Comparison of ENCODE assay signal across 27 cellular contexts in the genomic region with DNA sequence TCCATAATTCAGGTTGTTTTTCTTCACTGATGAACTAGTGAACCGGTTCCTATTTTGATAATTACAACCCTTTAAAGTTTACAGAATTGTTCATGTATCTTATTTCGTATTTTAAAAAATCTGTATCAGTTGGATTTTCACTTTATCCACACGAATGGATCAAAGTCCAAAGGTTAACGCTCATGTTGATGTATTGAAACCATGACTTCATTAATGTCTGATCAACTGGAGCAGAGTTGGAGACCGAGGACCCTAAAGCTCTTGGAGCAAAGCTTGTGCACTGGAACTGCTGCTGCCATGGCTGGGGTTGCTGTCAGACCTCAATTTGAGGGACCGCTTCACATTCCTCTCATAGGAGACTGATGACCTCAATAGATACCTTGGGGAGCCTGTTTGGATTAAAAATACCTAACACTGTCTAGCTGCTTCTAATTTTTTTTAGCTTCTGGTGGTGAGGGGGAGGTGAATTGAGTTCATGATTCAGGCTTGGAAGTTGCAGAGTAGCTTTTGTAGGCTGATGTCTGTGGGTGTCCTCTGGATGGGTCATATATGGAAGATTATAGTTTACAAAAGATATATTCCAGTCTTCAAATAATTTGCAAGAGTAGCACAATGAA. TPM values are rescaled to one million over a fixed set of nuclear protein-coding genes. Genes with fewer than 3 reads are reported as not detected.
DNase-seq lines count a peak whose midpoint lies in the region; ATAC-seq, FAIRE-seq and TF ChIP-seq lines count a peak whose summit lies in the region.
"Had no signal": no experiment of that assay in that cellular context is flagged by ENCODE, and none has a peak within 500 bp of the region (broad histone marks: within the 10 kb centered on the region; RNA-seq: fewer than 3 reads in every experiment).

No MANE protein-coding gene starts in this region.

- H3K4me1 ChIP-seq in osteoblast (ENCODE audit: insufficient read depth, low read length) = peaks cover 21% of the 10 kb centered on the region
- H3K4me1 ChIP-seq in tibial nerve = no peaks in the 10 kb centered on the region

- H3K9me3 ChIP-seq in T-helper 17 cell (ENCODE audit: control insufficient read depth, low read length, poor library complexity, severe bottlenecking) (no peaks in the 10 kb centered on the region), osteoblast (ENCODE audit: low read depth, low read length) (no peaks in the 10 kb centered on the region), tibial nerve (no peaks in the 10 kb centered on the region)
- H3K9me3 ChIP-seq: esophagus muscularis mucosa, ovary, transverse colon had no signal

- TF ChIP-seq CTCF in osteoblast (IDR thresholded peaks at IDR 0.05; ENCODE audit: extremely low read depth, low read depth, low read length) = no peak
- no peak for TF ChIP-seq CTCF in CD14-positive monocyte (IDR thresholded peaks at IDR 0.05)
- no peak for TF ChIP-seq CTCF in tibial nerve (IDR thresholded peaks at IDR 0.05)

- H3K79me2 ChIP-seq in osteoblast (ENCODE audit: insufficient read depth, low read length) = no peaks in the 10 kb centered on the region

- 87 to 92% methylated on average over 6 of the region's 6 CpGs for WGBS in tibial nerve, 2 donors

- H3K27me3 Mint-ChIP-seq in T-helper 17 cell = no peaks in the 10 kb centered on the region
- no peaks in the 10 kb centered on the region for H3K27me3 Mint-ChIP-seq in CD14-positive monocyte (ENCODE audit: low read depth in 3 of 3)
- H3K27me3 Mint-ChIP-seq: CD4-positive, alpha-beta T cell; stimulated activated naive CD8-positive, alpha-beta T cell treated with anti-CD3 and anti-CD28 coated beads, Interleukin-15, Interleukin-2, amounts not matched to agents 100 ng/mL and 50 ng/mL, for 24 hours had no signal

- H3K9me3 Mint-ChIP-seq in CD14-positive monocyte = no peaks in the 10 kb centered on the region
- H3K9me3 Mint-ChIP-seq: activated T-cell treated with anti-CD3 and anti-CD28 coated beads, Interleukin-2, amount 50 U/mL, for 4 hours; stimulated activated naive CD8-positive, alpha-beta T cell treated with anti-CD3 and anti-CD28 coated beads, Interleukin-15, Interleukin-2, amounts not matched to agents 100 ng/mL and 50 ng/mL, for 24 hours had no signal

- ATAC-seq in T-helper 17 cell = no peak
- no peak for ATAC-seq in GM21529 (IDR thresholded peaks at IDR 0.05; ENCODE audit: unreplicated experiment)
- ATAC-seq: activated CD4-positive, CD25-positive, alpha-beta regulatory T cell treated with anti-CD3 and anti-CD28 coated beads, Interleukin-2, amount 50 U/mL, for 24 hours; activated T-cell treated with anti-CD3 and anti-CD28 coated beads, Interleukin-2, amount 50 U/mL, for 4 hours; GM12878 had no signal

- H2AFZ ChIP-seq in osteoblast (ENCODE audit: low read length) = no peak overlapping the region

- H3K36me3 ChIP-seq in osteoblast (ENCODE audit: insufficient read depth, low read length) (no peaks in the 10 kb centered on the region), tibial nerve (no peaks in the 10 kb centered on the region)
- H3K36me3 ChIP-seq: esophagus muscularis mucosa, ovary, transverse colon had no signal

- DNase-seq in H54 (ENCODE audit: insufficient read length, low spot score) (no peak), T-helper 17 cell (no peak), hepatic stellate cell (ENCODE audit: low spot score) (peak; percentile 29), osteoblast (ENCODE audit: insufficient read length, low spot score, missing footprints) (peak; percentile 60), CD14-positive monocyte (ENCODE audit: low spot score) (no peak), NCI-H510A treated with DMSO at 0.1 percent for 48 hours (lab: John Stamatoyannopoulos, UW) (no peak), tibial nerve (ENCODE audit: low spot score in 2 of 2) (no peak)
- DNase-seq: activated naive CD4-positive, alpha-beta T cell treated with Interleukin-2 at 50 U/mL for 16 hours; activated T-cell treated with anti-CD3 and anti-CD28 coated beads, Interleukin-2, amount 50 U/mL, for 4 hours; amygdala; CD4-positive, alpha-beta T cell; cerebellar nuclear complex; DMS153; effector CD4-positive, alpha-beta T cell; KG1; NCI-H1092; NCI-H2029; NCI-H446; stimulated activated CD4-positive, alpha-beta T cell treated with anti-CD3 and anti-CD28 coated beads, Interleukin-4, amount 100 ng/mL, for 1 hour; T1000 had no signal

- H3K4me3 ChIP-seq in osteoblast (ENCODE audit: insufficient read depth, low read length) (no peak overlapping the region), tibial nerve (no peak overlapping the region)
- H3K4me3 ChIP-seq: esophagus muscularis mucosa, GM12878, ovary, transverse colon had no signal

- peak overlapping the region; percentile 1 for H3K4me3 Mint-ChIP-seq in T-helper 17 cell
- H3K4me3 Mint-ChIP-seq in CD14-positive monocyte = no peak overlapping the region
- H3K4me3 Mint-ChIP-seq: activated T-cell treated with anti-CD3 and anti-CD28 coated beads, Interleukin-2, amount 50 U/mL, for 4 hours; CD4-positive, alpha-beta T cell; stimulated activated naive CD8-positive, alpha-beta T cell treated with anti-CD3 and anti-CD28 coated beads, Interleukin-15, Interleukin-2, amounts not matched to agents 100 ng/mL and 50 ng/mL, for 24 hours had no signal

- no peak for TF ChIP-seq EP300 in tibial nerve (IDR thresholded peaks at IDR 0.05)

- H3K27me3 ChIP-seq in osteoblast (ENCODE audit: insufficient read depth, low read length) (no peaks in the 10 kb centered on the region), tibial nerve (no peaks in the 10 kb centered on the region)
- H3K27me3 ChIP-seq: esophagus muscularis mucosa, ovary, transverse colon had no signal

- TF ChIP-seq POLR2A in H54 (IDR thresholded peaks at IDR 0.05; ENCODE audit: low read depth, low read length) = no peak
- TF ChIP-seq POLR2A in tibial nerve (IDR thresholded peaks at IDR 0.05) = no peak

- intact Hi-C loops in CD14-positive monocyte (cut with micrococcal nuclease) = no loop called here

- H3K4me2 ChIP-seq in osteoblast (ENCODE audit: insufficient read depth, low read length) = no peak overlapping the region

- no peaks in the 10 kb centered on the region for H3K36me3 Mint-ChIP-seq in T-helper 17 cell (ENCODE audit: low read depth)
- H3K36me3 Mint-ChIP-seq in CD14-positive monocyte = no peaks in the 10 kb centered on the region

- no peak overlapping the region for H3K27ac Mint-ChIP-seq in T-helper 17 cell
- H3K27ac Mint-ChIP-seq in CD14-positive monocyte = peak overlapping the region in 1 of 7 donors; percentile 64
- H3K27ac Mint-ChIP-seq: CD4-positive, alpha-beta T cell; stimulated activated naive CD8-positive, alpha-beta T cell treated with anti-CD3 and anti-CD28 coated beads, Interleukin-15, Interleukin-2, amounts not matched to agents 100 ng/mL and 50 ng/mL, for 24 hours had no signal

- FAIRE-seq in H54 (lab: Jason Lieb, UNC) = peak; percentile 23
- FAIRE-seq: GM12878 had no signal

- H3K27ac ChIP-seq in osteoblast (ENCODE audit: low read depth, low read length) (no peak overlapping the region), tibial nerve (no peak overlapping the region)
- H3K27ac ChIP-seq: esophagus muscularis mucosa, ovary, transverse colon had no signal

- H3K4me1 Mint-ChIP-seq in T-helper 17 cell = no peaks in the 10 kb centered on the region
- H3K4me1 Mint-ChIP-seq in CD14-positive monocyte = peaks cover 23% of the 10 kb centered on the region

- H4K20me1 ChIP-seq in osteoblast (ENCODE audit: insufficient read depth, low read length) = no peaks in the 10 kb centered on the region

RNA-seq across cellular contexts. Expression of gene KIAA1958, which starts 45.1 kb away (rescaled TPM):
- total RNA-seq in T-helper 17 cell = 1 to 10 TPM; 2.1 to 2.8 TPM
- 2.4 and 2.5 TPM in 2 replicates for total RNA-seq in osteoblast
- 1 to 10 TPM; 1.9 TPM for polyA plus RNA-seq in CD14-positive monocyte
- 1 to 10 TPM; 3.7 to 5.2 (median 4.5) TPM for total RNA-seq in tibial nerve

Comparison
In these comparisons a context has a peak if more than half of its experiments do, and no peak if none do; other contexts are left out.
1. DNase-seq: peak in hepatic stellate cell (single experiment) and osteoblast (single experiment); none in H54 (single experiment), T-helper 17 cell (0 of 3), CD14-positive monocyte (single experiment), NCI-H510A treated with DMSO at 0.1 percent for 48 hours (single experiment) and tibial nerve (0 of 2).